7 cellular contexts compared by ENCODE assay signal in genomic region chr4:53119685-53120084, GRCh38.
DNase-seq lines count a peak whose midpoint lies in the region; ATAC-seq and TF ChIP-seq lines count a peak whose summit lies in the region.

No MANE protein-coding gene starts in this region.

- DNase-seq in dedifferentiated amniotic fluid mesenchymal stem cell (ENCODE audit: extremely low spot score) (peak; percentile 71), iris pigment epithelial cell (ENCODE audit: low read depth) (peak; percentile 91), tibial nerve (ENCODE audit: low spot score in 2 of 2) (peak in 1 of 2 donors; percentile 41), NCI-H446 (lab: John Stamatoyannopoulos, UW) (no peak)

- H3K36me3 ChIP-seq in HUES6 (ENCODE audit: control insufficient read depth, insufficient read depth, low read length) (no peaks in the 10 kb centered on the region), tibial nerve (no peaks in the 10 kb centered on the region)

- H3K27ac ChIP-seq in HUES6 (ENCODE audit: low read depth, low read length) (peak overlapping the region; percentile 7; the same call in 1 of the 2 replicates), tibial nerve (peak overlapping the region in 3 of 4 donors; percentile 12 to 77 (median 18))

- no peak for TF ChIP-seq POLR2A in tibial nerve (IDR thresholded peaks at IDR 0.05)

- H3K4me3 ChIP-seq in HUES6 (ENCODE audit: low read depth, low read length) (no peak overlapping the region), tibial nerve (no peak overlapping the region)

- TF ChIP-seq CTCF in tibial nerve (IDR thresholded peaks at IDR 0.05) = no peak

- H3K9me3 ChIP-seq in HUES6 (ENCODE audit: control insufficient read depth, insufficient read depth, low read depth, low read length) = no peaks in the 10 kb centered on the region
- H3K9me3 ChIP-seq in tibial nerve = peaks cover 0 to 7% (median 0%) of the 10 kb centered on the region in 4 donors

- H3K27me3 ChIP-seq in HUES6 (ENCODE audit: control insufficient read depth, insufficient read depth, low read length) (no peaks in the 10 kb centered on the region), tibial nerve (no peaks in the 10 kb centered on the region)

- no peak overlapping the region for H3K9ac ChIP-seq in HUES6 (ENCODE audit: low read length)

- H3K4me1 ChIP-seq in HUES6 (ENCODE audit: control insufficient read depth, insufficient read depth, low read length) (peaks cover 7% of the 10 kb centered on the region; the same call in 1 of the 2 replicates), tibial nerve (peaks cover 0 to 59% (median 12%) of the 10 kb centered on the region in 4 donors)

- no peak for TF ChIP-seq EP300 in tibial nerve (IDR thresholded peaks at IDR 0.05)

- ATAC-seq in GM21529 (IDR thresholded peaks at IDR 0.05; ENCODE audit: unreplicated experiment) (no peak), GM21528 (IDR thresholded peaks at IDR 0.05; ENCODE audit: low FRiP score, unreplicated experiment) (no peak)

Comparison
In these comparisons a context has a peak if more than half of its experiments do, and no peak if none do; other contexts are left out.
1. DNase-seq: peak in dedifferentiated amniotic fluid mesenchymal stem cell (single experiment) and iris pigment epithelial cell (single experiment); none in NCI-H446 (0 of 2).